In the genomic region with DNA sequence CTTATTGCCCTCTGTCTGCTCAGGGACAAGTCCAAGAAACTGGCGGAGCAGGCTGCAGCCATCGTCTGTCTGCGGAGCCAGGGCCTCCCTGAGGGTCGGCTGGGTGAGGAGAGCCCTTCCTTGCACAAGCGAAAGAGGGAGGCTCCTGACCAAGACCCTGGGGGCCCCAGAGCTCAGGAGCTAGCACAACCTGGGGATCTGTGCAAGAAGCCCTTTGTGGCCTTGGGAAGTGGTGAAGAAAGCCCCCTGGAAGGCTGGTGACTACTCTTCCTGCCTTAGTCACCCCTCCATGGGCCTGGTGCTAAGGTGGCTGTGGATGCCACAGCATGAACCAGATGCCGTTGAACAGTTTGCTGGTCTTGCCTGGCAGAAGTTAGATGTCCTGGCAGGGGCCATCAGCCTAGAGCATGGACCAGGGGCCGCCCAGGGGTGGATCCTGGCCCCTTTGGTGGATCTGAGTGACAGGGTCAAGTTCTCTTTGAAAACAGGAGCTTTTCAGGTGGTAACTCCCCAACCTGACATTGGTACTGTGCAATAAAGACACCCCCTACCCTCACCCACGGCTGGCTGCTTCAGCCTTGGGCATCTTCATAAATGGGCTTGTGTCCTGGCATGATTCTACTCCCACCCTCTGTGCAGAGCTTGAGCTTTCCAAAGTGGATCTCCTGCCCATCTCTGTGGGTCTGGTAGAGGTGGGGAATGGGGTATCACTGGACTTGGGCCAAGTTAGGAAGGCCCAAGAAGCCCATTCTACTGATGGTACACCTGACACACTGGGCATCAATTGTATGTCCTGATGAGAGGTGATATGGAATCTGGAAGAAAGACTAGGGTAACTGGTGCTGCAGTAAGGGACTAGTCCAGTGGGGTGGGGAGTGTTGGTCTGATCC, we compare ENCODE assay signal across 10 cellular contexts. TPM values are rescaled to one million over a fixed set of nuclear protein-coding genes. Genes with fewer than 3 reads are reported as not detected.
A peak's percentile ranks its signal among the peaks of the same experiment; 100 is the strongest.
DNase-seq lines count a peak whose midpoint lies in the region; ATAC-seq and TF ChIP-seq lines count a peak whose summit lies in the region.
"Had no signal": no experiment of that assay in that cellular context is flagged by ENCODE, and none has a peak within 500 bp of the region (broad histone marks: within the 10 kb centered on the region; RNA-seq: fewer than 3 reads in every experiment).

No MANE protein-coding gene starts in this region.

- H3K4me3 Mint-ChIP-seq in activated naive CD4-positive, alpha-beta T cell treated with anti-CD3 and anti-CD28 coated beads for 36 hours, result peak overlapping the region; percentile 38
- peak overlapping the region; percentile 49 to 91 (median 80) for H3K4me3 Mint-ChIP-seq in naive B cell

- 90 to 94% (median 93%) methylated on average over 2 to 8 of the region's 8 CpGs for WGBS in adrenal gland, 4 donors
- WGBS in thymus, result 96% methylated on average over 8 of the region's 8 CpGs

- H3K27ac Mint-ChIP-seq in activated naive CD4-positive, alpha-beta T cell treated with anti-CD3 and anti-CD28 coated beads for 36 hours, result peak overlapping the region; percentile 96
- H3K27ac Mint-ChIP-seq in naive B cell, result peak overlapping the region; percentile 86 to 97 (median 94)

- no peak for TF ChIP-seq CTCF in adrenal gland (IDR thresholded peaks at IDR 0.05)

- DNase-seq in activated naive CD4-positive, alpha-beta T cell treated with anti-CD3 and anti-CD28 coated beads for 36 hours, result no peak
- DNase-seq in activated naive CD4-positive, alpha-beta T cell (lab: John Stamatoyannopoulos, UW), result no peak
- DNase-seq in adrenal gland, result peak in 1 of 7 donors; percentile 50
- DNase-seq in naive B cell, result no peak
- DNase-seq in stimulated activated CD4-positive, alpha-beta T cell treated with anti-CD3 and anti-CD28 coated beads, Interleukin-2, amount 100 ng/mL, for 24 hours, result no peak
- no peak for DNase-seq in activated gamma-delta T cell (lab: John Stamatoyannopoulos, UW)
- DNase-seq: GOT3, NCI-H1092 had no signal

- H3K9me3 ChIP-seq in adrenal gland (replicated peaks in 1 of 3) (no peaks in the 10 kb centered on the region), thymus (ENCODE audit: control insufficient read depth) (no peaks in the 10 kb centered on the region)

- CTCF ChIA-PET in activated naive CD4-positive, alpha-beta T cell treated with anti-CD3 and anti-CD28 coated beads for 36 hours (lab: Charles Lee), result interaction anchor here (0.7 to 2.6 kb wide), 2 partner anchors 14 to 38 kb away, joined by 4 to 13 read pairs; no protein-coding TSS in a partner anchor

- H3K36me3 Mint-ChIP-seq in activated naive CD4-positive, alpha-beta T cell treated with anti-CD3 and anti-CD28 coated beads for 36 hours (ENCODE audit: low read depth), result peaks cover 37% of the 10 kb centered on the region
- H3K36me3 Mint-ChIP-seq in naive B cell, result peaks cover 6 to 24% of the 10 kb centered on the region in 2 donors

- H3K9me3 Mint-ChIP-seq in activated naive CD4-positive, alpha-beta T cell treated with anti-CD3 and anti-CD28 coated beads for 36 hours, result no peaks in the 10 kb centered on the region
- H3K9me3 Mint-ChIP-seq in naive B cell, result no peaks in the 10 kb centered on the region

- H3K4me3 ChIP-seq in adrenal gland (no peak overlapping the region), thymus (ENCODE audit: low read length) (no peak overlapping the region)

- no peaks in the 10 kb centered on the region for H3K27me3 Mint-ChIP-seq in activated naive CD4-positive, alpha-beta T cell treated with anti-CD3 and anti-CD28 coated beads for 36 hours (ENCODE audit: low read depth)
- no peaks in the 10 kb centered on the region for H3K27me3 Mint-ChIP-seq in naive B cell

- H3K4me1 Mint-ChIP-seq in activated naive CD4-positive, alpha-beta T cell treated with anti-CD3 and anti-CD28 coated beads for 36 hours (ENCODE audit: low read depth), result peaks cover 83% of the 10 kb centered on the region
- H3K4me1 Mint-ChIP-seq in naive B cell, result peaks cover 85 to 95% (median 90%) of the 10 kb centered on the region in 3 donors

- H3K27ac ChIP-seq in adrenal gland (peak overlapping the region in 3 of 5 donors; percentile 69 to 81 (median 80)), thymus (ENCODE audit: low read depth) (peak overlapping the region; percentile 79)

- no peak for TF ChIP-seq POLR2A in adrenal gland (IDR thresholded peaks at IDR 0.05)

- ATAC-seq in naive B cell (ENCODE audit: low read depth in 2 of 2) (no peak), SK-N-SH treated with all-trans-retinoic acid at 6 μM for 48 hours (no peak)

- H3K36me3 ChIP-seq in adrenal gland (replicated peaks in 1 of 2), result peaks cover 0 to 14% of the 10 kb centered on the region in 2 donors
- H3K36me3 ChIP-seq in thymus (ENCODE audit: control insufficient read depth, insufficient read depth), result peaks cover 3% of the 10 kb centered on the region

- H3K27me3 ChIP-seq in adrenal gland (no peaks in the 10 kb centered on the region), thymus (ENCODE audit: control insufficient read depth, insufficient read depth) (no peaks in the 10 kb centered on the region)

- H3K4me1 ChIP-seq in adrenal gland (replicated peaks in 1 of 2), result peaks cover 37 to 53% of the 10 kb centered on the region in 2 donors
- peaks cover 64% of the 10 kb centered on the region for H3K4me1 ChIP-seq in thymus (ENCODE audit: control insufficient read depth, insufficient read depth, low read length)

- intact Hi-C loops in activated naive CD4-positive, alpha-beta T cell treated with anti-CD3 and anti-CD28 coated beads for 36 hours (cut with micrococcal nuclease), result loop anchor here (1.0 kb wide), 1 partner anchor 15 kb away; no protein-coding TSS in a partner anchor
- intact Hi-C loops in adrenal gland (cut with DNase I), result no loop called here

TF ChIP-seq in SK-N-SH treated with all-trans-retinoic acid at 6 μM for 48 hours, 23 proteins besides CTCF, POLR2A, EP300 and RAD21:
- TF ChIP-seq OSR1 (CRISPR knock-in tag; IDR thresholded peaks at IDR 0.05), result no peak
- no peak for TF ChIP-seq TCF4 (CRISPR knock-in tag; IDR thresholded peaks at IDR 0.05; ENCODE audit: borderline replicate concordance)
- TF ChIP-seq GLIS3 (CRISPR knock-in tag; IDR thresholded peaks at IDR 0.05), result no peak
- no peak for TF ChIP-seq SNAI2 (CRISPR knock-in tag; IDR thresholded peaks at IDR 0.05)

RNA-seq across cellular contexts. Expression of a gene that starts 6.2 kb away (rescaled TPM):
- total RNA-seq in activated naive CD4-positive, alpha-beta T cell treated with anti-CD3 and anti-CD28 coated beads for 36 hours, result 10 to 100 TPM; 49.1 to 50.3 TPM
- 10 to 100 TPM; 26.6 to 81.2 (median 37.7) TPM for total RNA-seq in adrenal gland
- polyA plus RNA-seq in adrenal gland, result 10 to 100 TPM in 2 of 3 donors, 1 to 10 TPM in 1; 6.6 to 20.3 (median 11.6) TPM
- polyA plus RNA-seq in naive B cell (ENCODE audit: low read depth in 6 of 6), result 100 to 1,000 TPM in 2 of 6 donors, 10 to 100 TPM in 4; 74.8 to 147 (median 96.7) TPM
- 37.4 TPM for polyA plus RNA-seq in thymus

RNA-seq across cellular contexts. Expression of a gene that starts 55.9 kb away (rescaled TPM):
- 10 to 100 TPM; 22.9 to 25.2 TPM for total RNA-seq in activated naive CD4-positive, alpha-beta T cell treated with anti-CD3 and anti-CD28 coated beads for 36 hours
- total RNA-seq in adrenal gland, result 10 to 100 TPM in 5 of 8 donors, 1 to 10 TPM in 3; 6.3 to 19.4 (median 12.7) TPM
- polyA plus RNA-seq in adrenal gland (10 to 100 TPM in 2 of 3 donors, 1 to 10 TPM in 1; 7.1 to 13.2 (median 10.1) TPM), naive B cell (ENCODE audit: low read depth in 6 of 6) (10 to 100 TPM; 36.8 to 51.8 (median 49.9) TPM), thymus (12.2 TPM)

RNA-seq across cellular contexts. Expression of a gene that starts 55.9 kb away (rescaled TPM):
- total RNA-seq in activated naive CD4-positive, alpha-beta T cell treated with anti-CD3 and anti-CD28 coated beads for 36 hours, result 1 to 10 TPM; 9.4 to 9.7 TPM
- 10 to 100 TPM in 6 of 8 donors, 1 to 10 TPM in 2; 6.4 to 18.2 (median 12.9) TPM for total RNA-seq in adrenal gland
- polyA plus RNA-seq in adrenal gland, result 10 to 100 TPM in 1 of 3 donors, 1 to 10 TPM in 2; 6.8 to 13.0 (median 9.1) TPM
- 10 to 100 TPM; 39.8 to 71.5 (median 48.8) TPM for polyA plus RNA-seq in naive B cell (ENCODE audit: low read depth in 6 of 6)
- polyA plus RNA-seq in thymus, result 11.9 TPM
